1 cellular context compared by ENCODE assay signal in genomic region chr4:145014365-145014764, GRCh38.
TF ChIP-seq lines count a peak whose summit lies in the region.

No MANE protein-coding gene starts in this region.

TF ChIP-seq in HepG2, 621 proteins besides CTCF, POLR2A, EP300 and RAD21 (continued from another document):
- TF ChIP-seq HNF1A (IDR thresholded peaks at IDR 0.05; ENCODE audit: low read depth) (no peak), HNF1A (CRISPR knock-in tag; IDR thresholded peaks at IDR 0.05; ENCODE audit: borderline replicate concordance) (no peak)
